8 cellular contexts compared by ENCODE assay signal in the genomic region with DNA sequence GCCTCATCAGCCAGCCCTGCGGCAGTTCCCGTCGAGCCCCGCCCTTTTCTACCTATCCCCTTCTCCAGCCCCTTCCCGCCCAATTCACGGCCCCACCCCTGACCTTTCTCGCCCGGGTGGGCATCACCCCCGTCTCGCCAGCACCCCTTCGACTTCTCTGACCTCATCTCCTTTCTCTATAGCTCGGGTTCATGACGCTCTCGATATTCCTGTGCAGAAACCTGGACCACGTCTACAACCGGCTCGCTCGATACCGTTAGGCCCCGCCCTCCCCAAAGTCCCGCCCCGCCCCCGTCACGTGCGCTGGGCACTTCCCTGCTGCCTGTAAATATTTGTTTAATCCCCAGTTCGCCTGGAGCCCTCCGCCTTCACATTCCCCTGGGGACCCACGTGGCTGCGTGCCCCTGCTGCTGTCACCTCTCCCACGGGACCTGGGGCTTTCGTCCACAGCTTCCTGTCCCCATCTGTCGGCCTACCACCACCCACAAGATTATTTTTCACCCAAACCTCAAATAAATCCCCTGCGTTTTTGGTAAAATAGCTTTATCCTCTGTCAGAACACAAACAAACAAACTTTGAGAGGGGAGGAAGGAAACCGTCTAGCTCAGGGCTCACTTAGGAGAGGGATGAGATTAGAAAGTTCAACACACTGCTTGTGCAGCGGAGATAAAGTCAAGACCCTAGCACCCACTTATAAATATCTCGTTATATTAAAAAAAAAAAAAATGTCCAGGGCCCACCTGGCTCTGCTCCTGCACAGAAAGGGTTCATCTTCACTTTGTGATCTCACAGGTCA. TPM values are rescaled to one million over a fixed set of nuclear protein-coding genes. Genes with fewer than 3 reads are reported as not detected.
A peak's percentile ranks its signal among the peaks of the same experiment; 100 is the strongest.
DNase-seq lines count a peak whose midpoint lies in the region; ATAC-seq and TF ChIP-seq lines count a peak whose summit lies in the region.

No MANE protein-coding gene starts in this region.

- no peaks in the 10 kb centered on the region for H3K79me2 ChIP-seq in MM.1S (ENCODE audit: low read length)

- no peak overlapping the region for H2BK12ac ChIP-seq in neuronal stem cell (ENCODE audit: low read length)

- H3F3A ChIP-seq in MM.1S (ENCODE audit: insufficient read depth, low read length) = no peaks in the 10 kb centered on the region

- peak overlapping the region; percentile 56 for H2AK5ac ChIP-seq in neuronal stem cell (ENCODE audit: low read depth, low read length)

- peaks cover 15 to 18% of the 10 kb centered on the region in 2 donors for H3K36me3 Mint-ChIP-seq in activated T-cell treated with anti-CD3 and anti-CD28 coated beads, Interleukin-2, amount 50 U/mL, for 72 hours (ENCODE audit: insufficient read depth in 2 of 2)

- H3K4me2 ChIP-seq in neuronal stem cell (ENCODE audit: insufficient read depth, low read length, poor library complexity, severe bottlenecking) (no peak overlapping the region), MM.1S (ENCODE audit: low read depth, low read length) (no peak overlapping the region)

- H2BK5ac ChIP-seq in neuronal stem cell (ENCODE audit: low read length) = no peak overlapping the region

- H3K4me3 Mint-ChIP-seq in activated T-cell treated with anti-CD3 and anti-CD28 coated beads, Interleukin-2, amount 50 U/mL, for 72 hours = no peak overlapping the region

- H3K23ac ChIP-seq in neuronal stem cell (ENCODE audit: low read depth, low read length, poor library complexity) = peak overlapping the region; percentile 95

- peak overlapping the region; percentile 3 for H3K27ac Mint-ChIP-seq in activated T-cell treated with anti-CD3 and anti-CD28 coated beads, Interleukin-2, amount 50 U/mL, for 72 hours

- H2BK120ac ChIP-seq in neuronal stem cell (ENCODE audit: low read depth, low read length) = no peak overlapping the region

- H3K9me2 ChIP-seq in MM.1S (replicated peaks; ENCODE audit: insufficient read depth, low read length) = no peaks in the 10 kb centered on the region

- peaks cover 39% of the 10 kb centered on the region for H3K4me1 Mint-ChIP-seq in activated T-cell treated with anti-CD3 and anti-CD28 coated beads, Interleukin-2, amount 50 U/mL, for 72 hours (ENCODE audit: low read depth)

- TF ChIP-seq CTCF in epithelial cell of proximal tubule (conservative IDR thresholded peaks at IDR 0.05; ENCODE audit: low read depth, low read length) = no peak
- no peak for TF ChIP-seq CTCF in MM.1S (IDR thresholded peaks at IDR 0.05; ENCODE audit: low read length)

- no peak overlapping the region for H3K9ac ChIP-seq in neuronal stem cell (ENCODE audit: low read depth, low read length, poor library complexity)
- H3K9ac ChIP-seq in MM.1S (ENCODE audit: low read length) = no peak overlapping the region

- H3K27ac ChIP-seq in neuronal stem cell (replicated peaks; ENCODE audit: low read length) = peak overlapping the region; percentile 24
- no peak overlapping the region for H3K27ac ChIP-seq in MM.1S (ENCODE audit: low read length)

- H3K27me3 ChIP-seq in neuronal stem cell (ENCODE audit: control insufficient read depth in 3 of 3, insufficient read depth in 3 of 3, low read depth in 1 of 3, low read length in 3 of 3) (peaks cover 0 to 3% (median 0%) of the 10 kb centered on the region in 3 experiments), MM.1S (replicated peaks; ENCODE audit: insufficient read depth, low read length) (no peaks in the 10 kb centered on the region; the same call in 1 of the 2 replicates)

- H3K18ac ChIP-seq in neuronal stem cell (ENCODE audit: low read length) = no peak overlapping the region

- H3K9me3 ChIP-seq in neuronal stem cell (replicated peaks in 1 of 2; ENCODE audit: control insufficient read depth in 2 of 2, insufficient read depth in 1 of 2, low read depth in 1 of 2, low read length in 2 of 2) = no peaks in the 10 kb centered on the region
- H3K9me3 ChIP-seq in MM.1S (replicated peaks; ENCODE audit: insufficient read depth, low read length) = no peaks in the 10 kb centered on the region

- H4K20me1 ChIP-seq in MM.1S (ENCODE audit: insufficient read depth, low read length) = no peaks in the 10 kb centered on the region

- H3K4me3 ChIP-seq in epithelial cell of proximal tubule (ENCODE audit: low read depth, low read length) (peak overlapping the region; percentile 52), neuronal stem cell (ENCODE audit: low read length in 2 of 2) (no peak overlapping the region), MM.1S (ENCODE audit: low read length) (no peak overlapping the region)

- no peak overlapping the region for H2BK15ac ChIP-seq in neuronal stem cell (ENCODE audit: low read length)

- peaks cover 9% of the 10 kb centered on the region for H3K79me1 ChIP-seq in neuronal stem cell (ENCODE audit: low read depth, low read length)

- no peaks in the 10 kb centered on the region for H3K9me3 Mint-ChIP-seq in activated T-cell treated with anti-CD3 and anti-CD28 coated beads, Interleukin-2, amount 50 U/mL, for 72 hours

- no peaks in the 10 kb centered on the region for H3K27me3 Mint-ChIP-seq in activated T-cell treated with anti-CD3 and anti-CD28 coated beads, Interleukin-2, amount 50 U/mL, for 72 hours (ENCODE audit: low read depth)

- H3K36me3 ChIP-seq in neuronal stem cell (replicated peaks in 1 of 2; ENCODE audit: control insufficient read depth in 2 of 2, insufficient read depth in 2 of 2, low read length in 2 of 2) = peaks cover 41 to 98% of the 10 kb centered on the region in 2 donors
- no peaks in the 10 kb centered on the region for H3K36me3 ChIP-seq in MM.1S (replicated peaks; ENCODE audit: insufficient read depth, low read length)

- H2AFZ ChIP-seq in neuronal stem cell (ENCODE audit: low read length) (no peak overlapping the region), MM.1S (ENCODE audit: low read length) (no peak overlapping the region)

- no peak overlapping the region for H3K14ac ChIP-seq in neuronal stem cell (ENCODE audit: low read length)

- H4K91ac ChIP-seq in neuronal stem cell (ENCODE audit: low read depth, low read length, poor library complexity) = no peak overlapping the region

- H3K4me1 ChIP-seq in neuronal stem cell (ENCODE audit: control insufficient read depth in 2 of 2, insufficient read depth in 1 of 2, low read depth in 1 of 2, low read length in 2 of 2) (peaks cover 5 to 19% of the 10 kb centered on the region in 2 donors), MM.1S (ENCODE audit: low read length) (no peaks in the 10 kb centered on the region)

- H3K4ac ChIP-seq in neuronal stem cell (ENCODE audit: low read length) = no peak overlapping the region

- DNase-seq in activated T-cell treated with anti-CD3 and anti-CD28 coated beads, Interleukin-2, amount 50 U/mL, for 72 hours = no peak
- DNase-seq in activated T-cell treated with anti-CD3 and anti-CD28 coated beads for 4 hours (no peak), NCI-H2227 (lab: John Stamatoyannopoulos, UW; ENCODE audit: unreplicated experiment) (peak; percentile 65), epithelial cell of proximal tubule (ENCODE audit: low read depth) (no peak), neuronal stem cell (ENCODE audit: low spot score) (no peak), MM.1S (no peak)
- DNase-seq in activated CD4-positive, alpha-beta T cell treated with anti-CD3 and anti-CD28 coated beads for 4 hours = no peak

- ATAC-seq in activated T-cell treated with anti-CD3 and anti-CD28 coated beads, Interleukin-2, amount 50 U/mL, for 72 hours (replicated peaks in 1 of 2) = no peak
- ATAC-seq in HG02970 (IDR thresholded peaks at IDR 0.05; ENCODE audit: low FRiP score, unreplicated experiment) = peak; percentile 71

- no peak overlapping the region for H4K8ac ChIP-seq in neuronal stem cell (ENCODE audit: low read depth, low read length)

- no CpG with 5 or more reads among the region's 36 CpGs for WGBS in neuronal stem cell (ENCODE audit: extremely low coverage in 2 of 2, insufficient read length in 2 of 2, insufficient replicate concordance in 1 of 2), 2 donors

RNA-seq across cellular contexts. Expression of gene CD37, which starts 5.1 kb away (rescaled TPM):
- 100 to 1,000 TPM; 248 to 262 TPM for total RNA-seq in activated T-cell treated with anti-CD3 and anti-CD28 coated beads, Interleukin-2, amount 50 U/mL, for 72 hours
- total RNA-seq in epithelial cell of proximal tubule = not detected in 2 replicates
- polyA plus RNA-seq in neuronal stem cell (2013, experiment 1 of 2) = not detected
- polyA plus RNA-seq in neuronal stem cell (2013, experiment 2 of 2) = not detected

RNA-seq across cellular contexts. Expression of gene SLC6A16, which starts 15.3 kb away (rescaled TPM):
- 1 to 10 TPM; 2.0 to 3.0 TPM for total RNA-seq in activated T-cell treated with anti-CD3 and anti-CD28 coated beads, Interleukin-2, amount 50 U/mL, for 72 hours
- total RNA-seq in epithelial cell of proximal tubule = 0.07 and 0.29 TPM in 2 replicates
- 10.6 TPM for polyA plus RNA-seq in neuronal stem cell (2013, experiment 1 of 2)
- polyA plus RNA-seq in neuronal stem cell (2013, experiment 2 of 2) = 10.3 TPM

RNA-seq across cellular contexts. Expression of gene TEAD2, which starts 21.9 kb away (rescaled TPM):
- not detected for total RNA-seq in activated T-cell treated with anti-CD3 and anti-CD28 coated beads, Interleukin-2, amount 50 U/mL, for 72 hours
- total RNA-seq in epithelial cell of proximal tubule = 74.5 and 89.5 TPM in 2 replicates
- 226 TPM for polyA plus RNA-seq in neuronal stem cell (2013, experiment 1 of 2)
- polyA plus RNA-seq in neuronal stem cell (2013, experiment 2 of 2) = 220 TPM

RNA-seq across cellular contexts. Expression of gene DKKL1, which starts 23.4 kb away (rescaled TPM):
- not detected for total RNA-seq in activated T-cell treated with anti-CD3 and anti-CD28 coated beads, Interleukin-2, amount 50 U/mL, for 72 hours
- total RNA-seq in epithelial cell of proximal tubule = 1.3 TPM in 1 of 2 replicates, not detected in the other
- 8.4 TPM for polyA plus RNA-seq in neuronal stem cell (2013, experiment 1 of 2)
- polyA plus RNA-seq in neuronal stem cell (2013, experiment 2 of 2) = 7.5 TPM

RNA-seq across cellular contexts. Expression of gene KASH5, which starts 47.8 kb away (rescaled TPM):
- 1 to 10 TPM; 1.6 to 3.0 TPM for total RNA-seq in activated T-cell treated with anti-CD3 and anti-CD28 coated beads, Interleukin-2, amount 50 U/mL, for 72 hours
- 0.06 TPM in 1 of 2 replicates, not detected in the other for total RNA-seq in epithelial cell of proximal tubule
- 0.17 TPM for polyA plus RNA-seq in neuronal stem cell (2013, experiment 1 of 2)
- 0.17 TPM for polyA plus RNA-seq in neuronal stem cell (2013, experiment 2 of 2)

Comparison
In these comparisons a context has a peak if more than half of its experiments do, and no peak if none do; other contexts are left out.
1. RNA of gene CD37, which starts 5.1 kb away (total RNA-seq): 248 to 262 TPM in activated T-cell treated with anti-CD3 and anti-CD28 coated beads, Interleukin-2, amount 50 U/mL, for 72 hours; not detected in epithelial cell of proximal tubule; every median in the first group is over 100 times any median in the second.
2. RNA of gene TEAD2, which starts 21.9 kb away (total RNA-seq): 74.5 to 89.5 TPM in epithelial cell of proximal tubule; not detected in activated T-cell treated with anti-CD3 and anti-CD28 coated beads, Interleukin-2, amount 50 U/mL, for 72 hours; every median in the first group is over 10 times any median in the second.